14 cellular contexts compared by ENCODE assay signal in the genomic region with DNA sequence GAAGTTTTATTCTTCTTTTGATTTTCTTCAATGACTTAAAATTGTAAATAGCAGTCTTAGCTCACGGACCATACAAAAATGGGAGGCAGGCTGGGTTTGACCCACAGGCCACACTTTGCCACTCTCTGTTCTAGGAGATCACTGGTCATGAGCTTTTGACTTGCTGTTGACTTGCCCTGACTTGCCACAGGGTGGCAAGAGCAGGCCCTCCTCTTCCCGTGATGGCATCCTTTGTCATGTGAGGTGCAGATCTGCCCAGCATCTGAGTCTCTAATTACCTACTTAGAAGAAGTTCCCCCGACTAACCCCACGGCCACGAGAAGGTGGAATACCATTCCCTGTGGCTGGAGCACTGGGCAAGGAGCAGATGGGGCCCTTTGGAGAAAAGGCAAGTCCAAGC.
DNase-seq lines count a peak whose midpoint lies in the region; ATAC-seq and TF ChIP-seq lines count a peak whose summit lies in the region.
"Had no signal": no experiment of that assay in that cellular context is flagged by ENCODE, and none has a peak within 500 bp of the region (broad histone marks: within the 10 kb centered on the region; RNA-seq: fewer than 3 reads in every experiment).

No MANE protein-coding gene starts in this region.

- ATAC-seq in stimulated activated naive B cell treated with anti-CD40 and anti-IgM and Interleukin-4, amounts not matched to agents 10 μg/mL and 1 μg/mL and 100 μg/mL, for 72 hours (replicated peaks) = peak; percentile 53 to 64
- no peak for ATAC-seq in GM18511 (IDR thresholded peaks at IDR 0.05; ENCODE audit: unreplicated experiment)

- H3K27me3 Mint-ChIP-seq in MCF 10A (ENCODE audit: insufficient read depth, unreplicated experiment) = no peaks in the 10 kb centered on the region
- no peaks in the 10 kb centered on the region for H3K27me3 Mint-ChIP-seq in stimulated activated naive B cell treated with anti-CD40 and anti-IgM and Interleukin-4, amounts not matched to agents 10 μg/mL and 1 μg/mL and 100 μg/mL, for 72 hours
- peaks cover 1% of the 10 kb centered on the region for H3K27me3 Mint-ChIP-seq in endothelial cell (ENCODE audit: unreplicated experiment)

- no peak overlapping the region for H3K4me3 Mint-ChIP-seq in MCF 10A (ENCODE audit: unreplicated experiment)
- H3K4me3 Mint-ChIP-seq in stimulated activated naive B cell treated with anti-CD40 and anti-IgM and Interleukin-4, amounts not matched to agents 10 μg/mL and 1 μg/mL and 100 μg/mL, for 72 hours = no peak overlapping the region
- H3K4me3 Mint-ChIP-seq in endothelial cell (ENCODE audit: unreplicated experiment) = no peak overlapping the region
- H3K4me3 Mint-ChIP-seq: activated naive CD8-positive, alpha-beta T cell treated with anti-CD3 and anti-CD28 coated beads, Interleukin-2, amount 10 ng/mL, durations not matched to agents 7 days and 5 days; effector memory CD8-positive, alpha-beta T cell; type B pancreatic cell had no signal

- DNase-seq in MCF 10A (ENCODE audit: unreplicated experiment) (peak; percentile 40), breast epithelium (ENCODE audit: low spot score in 2 of 2) (no peak), NCI-H2196 (lab: John Stamatoyannopoulos, UW; ENCODE audit: unreplicated experiment) (peak; percentile 48), epithelial cell of esophagus (ENCODE audit: low read depth) (peak; percentile 68), endothelial cell (ENCODE audit: low spot score) (no peak), NCI-H2227 treated with DMSO at 0.1 percent for 48 hours (lab: John Stamatoyannopoulos, UW) (no peak)
- no peak for DNase-seq in stimulated activated naive B cell treated with anti-CD40 and anti-IgM and Interleukin-4, amounts not matched to agents 10 μg/mL and 1 μg/mL and 100 μg/mL, for 72 hours

- H3K4me3 ChIP-seq in breast epithelium (no peak overlapping the region), epithelial cell of esophagus (ENCODE audit: low read length) (no peak overlapping the region)
- H3K4me3 ChIP-seq: cardiac muscle cell, right lobe of liver had no signal

- H3K36me3 ChIP-seq in breast epithelium = no peaks in the 10 kb centered on the region
- H3K36me3 ChIP-seq: cardiac muscle cell, right lobe of liver had no signal

- H3K9me3 ChIP-seq in breast epithelium = no peaks in the 10 kb centered on the region
- H3K9me3 ChIP-seq: right lobe of liver had no signal

- no TSS peak for BruUV-seq in MCF 10A (replicated peaks; lab: Mats Ljungman, UMichigan)

- no peak for TF ChIP-seq POLR2A in breast epithelium (IDR thresholded peaks at IDR 0.05)

- H3K9me3 Mint-ChIP-seq in MCF 10A (ENCODE audit: unreplicated experiment) (no peaks in the 10 kb centered on the region), endothelial cell (ENCODE audit: unreplicated experiment) (no peaks in the 10 kb centered on the region)
- peaks cover 0 to 2% of the 10 kb centered on the region in 2 donors for H3K9me3 Mint-ChIP-seq in stimulated activated naive B cell treated with anti-CD40 and anti-IgM and Interleukin-4, amounts not matched to agents 10 μg/mL and 1 μg/mL and 100 μg/mL, for 72 hours
- H3K9me3 Mint-ChIP-seq: activated naive CD8-positive, alpha-beta T cell treated with anti-CD3 and anti-CD28 coated beads, Interleukin-2, amount 10 ng/mL, durations not matched to agents 7 days and 5 days; effector memory CD8-positive, alpha-beta T cell had no signal

- H3K36me3 Mint-ChIP-seq in MCF 10A (ENCODE audit: insufficient read depth, unreplicated experiment) = no peaks in the 10 kb centered on the region
- H3K36me3 Mint-ChIP-seq in stimulated activated naive B cell treated with anti-CD40 and anti-IgM and Interleukin-4, amounts not matched to agents 10 μg/mL and 1 μg/mL and 100 μg/mL, for 72 hours = no peaks in the 10 kb centered on the region
- H3K36me3 Mint-ChIP-seq in endothelial cell (ENCODE audit: low read depth, unreplicated experiment) = no peaks in the 10 kb centered on the region
- H3K36me3 Mint-ChIP-seq: activated naive CD8-positive, alpha-beta T cell treated with anti-CD3 and anti-CD28 coated beads, Interleukin-2, amount 10 ng/mL, durations not matched to agents 7 days and 5 days; type B pancreatic cell had no signal

- CTCF ChIA-PET in MCF 10A (lab: Yijun Ruan, JAX) = interaction anchor here (0.5 to 3.5 kb wide), 38 partner anchors 8 to 963 kb away, joined by 3 to 37 read pairs (median 4); no protein-coding TSS in a partner anchor

- no peaks in the 10 kb centered on the region for H3K27me3 ChIP-seq in breast epithelium
- H3K27me3 ChIP-seq: cardiac muscle cell, right lobe of liver had no signal

- TF ChIP-seq CTCF in MCF 10A (IDR thresholded peaks at IDR 0.05; ENCODE audit: unreplicated experiment) (no peak), breast epithelium (IDR thresholded peaks at IDR 0.05) (no peak), epithelial cell of esophagus (IDR thresholded peaks at IDR 0.05; ENCODE audit: insufficient read depth, low read depth, low read length, missing control alignments) (no peak), endothelial cell (IDR thresholded peaks at IDR 0.05; ENCODE audit: unreplicated experiment) (no peak)

- no peaks in the 10 kb centered on the region for H3K4me1 ChIP-seq in breast epithelium

- H3K27ac Mint-ChIP-seq in MCF 10A (ENCODE audit: low read depth, unreplicated experiment) = no peak overlapping the region
- H3K27ac Mint-ChIP-seq in stimulated activated naive B cell treated with anti-CD40 and anti-IgM and Interleukin-4, amounts not matched to agents 10 μg/mL and 1 μg/mL and 100 μg/mL, for 72 hours = no peak overlapping the region
- no peak overlapping the region for H3K27ac Mint-ChIP-seq in endothelial cell (ENCODE audit: unreplicated experiment)
- H3K27ac Mint-ChIP-seq: activated naive CD8-positive, alpha-beta T cell treated with anti-CD3 and anti-CD28 coated beads, Interleukin-2, amount 10 ng/mL, durations not matched to agents 7 days and 5 days; effector memory CD8-positive, alpha-beta T cell; type B pancreatic cell had no signal

- intact Hi-C loops in MCF 10A (cut with micrococcal nuclease) = no loop called here
- intact Hi-C loops in breast epithelium (cut with DNase I; ENCODE audit: low total_unique reads) = no loop called here

- H3K4me1 Mint-ChIP-seq in MCF 10A (ENCODE audit: insufficient read depth, unreplicated experiment) (peaks cover 20% of the 10 kb centered on the region), endothelial cell (ENCODE audit: unreplicated experiment) (peaks cover 4% of the 10 kb centered on the region)
- H3K4me1 Mint-ChIP-seq in stimulated activated naive B cell treated with anti-CD40 and anti-IgM and Interleukin-4, amounts not matched to agents 10 μg/mL and 1 μg/mL and 100 μg/mL, for 72 hours = peaks cover 15 to 26% of the 10 kb centered on the region in 2 donors

- no peak overlapping the region for H3K27ac ChIP-seq in breast epithelium
- H3K27ac ChIP-seq: right lobe of liver, RWPE1 had no signal

- POLR2A ChIA-PET in MCF 10A (lab: Yijun Ruan, JAX) = interaction anchor here (0.6 to 4.4 kb wide), 14 partner anchors 37 to 949 kb away, joined by 3 to 29 read pairs (median 4); a partner anchor contains a TSS

Comparison
In these comparisons a context has a peak if more than half of its experiments do, and no peak if none do; other contexts are left out.
1. DNase-seq: peak in MCF 10A (single experiment), NCI-H2196 (single experiment) and epithelial cell of esophagus (single experiment); none in breast epithelium (0 of 2), stimulated activated naive B cell treated with anti-CD40 and anti-IgM and Interleukin-4, amounts not matched to agents 10 μg/mL and 1 μg/mL and 100 μg/mL, for 72 hours (single experiment), endothelial cell (single experiment) and NCI-H2227 treated with DMSO at 0.1 percent for 48 hours (single experiment).